Comparison of ENCODE assay signal across 13 cellular contexts in genomic region chr11:121634889-121635288, GRCh38.
DNase-seq lines count a peak whose midpoint lies in the region; ATAC-seq and TF ChIP-seq lines count a peak whose summit lies in the region.
"Had no signal": no experiment of that assay in that cellular context is flagged by ENCODE, and none has a peak within 500 bp of the region (broad histone marks: within the 10 kb centered on the region; RNA-seq: fewer than 3 reads in every experiment).

No MANE protein-coding gene starts in this region.

- H3K27me3 Mint-ChIP-seq in WTC11 (ENCODE audit: low read depth), result no peaks in the 10 kb centered on the region
- H3K27me3 Mint-ChIP-seq in CD14-positive monocyte (ENCODE audit: low read depth in 3 of 3), result no peaks in the 10 kb centered on the region
- H3K27me3 Mint-ChIP-seq: B cell had no signal

- BruUV-seq in HCT116 (replicated peaks; lab: Mats Ljungman, UMichigan), result no TSS peak

- H3K4me1 ChIP-seq in HCT116 (ENCODE audit: control insufficient read depth in 1 of 2, insufficient read depth in 2 of 2, low read length in 2 of 2), result peaks cover 0 to 9% of the 10 kb centered on the region in 2 experiments; a peak in 2 of 4 replicates

- H3K4me3 Mint-ChIP-seq in WTC11 (no peak overlapping the region), CD14-positive monocyte (no peak overlapping the region)
- H3K4me3 Mint-ChIP-seq: B cell had no signal

- H3K27ac Mint-ChIP-seq in WTC11, result peak overlapping the region; percentile 39; the same call in 1 of the 2 replicates
- H3K27ac Mint-ChIP-seq in CD14-positive monocyte, result peak overlapping the region in 2 of 7 donors; percentile 26 to 76
- H3K27ac Mint-ChIP-seq: B cell had no signal

- peak; percentile 29 for DNase-seq in A172 (ENCODE audit: low spot score)
- no peak for DNase-seq in HCT116 (ENCODE audit: low read depth, low spot score)
- no peak for DNase-seq in WTC11 (ENCODE audit: low spot score)
- peak; percentile 78 for DNase-seq in fibroblast of villous mesenchyme (ENCODE audit: low read depth)
- DNase-seq in CD14-positive monocyte (ENCODE audit: low spot score), result no peak
- DNase-seq in NCI-H1417 (lab: John Stamatoyannopoulos, UW), result no peak
- no peak for DNase-seq in NCI-H2081 treated with DMSO at 0.1 percent for 48 hours (lab: John Stamatoyannopoulos, UW)
- DNase-seq: amygdala; occipital lobe; stimulated activated CD4-positive, alpha-beta T cell treated with anti-CD3 and anti-CD28 coated beads, Interleukin-4, amount 100 ng/mL, for 1 hour; T-helper 9 cell had no signal

- no peaks in the 10 kb centered on the region for H3K9me2 ChIP-seq in HCT116 (ENCODE audit: insufficient read depth)

- H3K27me3 ChIP-seq in HCT116 (ENCODE audit: insufficient read depth, low read length), result no peaks in the 10 kb centered on the region

- RAD21 ChIA-PET in HCT116 (lab: Charles Lee; ENCODE audit: low non-redundant PET in 1 of 2, low total read pairs in 2 of 2, uncharacterized antibody in 2 of 2, unreplicated experiment in 2 of 2), result no interaction called here

- intact Hi-C loops in HCT116 (cut with micrococcal nuclease) (no loop called here), CD14-positive monocyte (cut with micrococcal nuclease) (no loop called here)

- no peak overlapping the region for H3K27ac ChIP-seq in HCT116 (ENCODE audit: low read depth, low read length)

- CTCF ChIA-PET in HCT116 (lab: Charles Lee) (no interaction called here), WTC11 (lab: Charles Lee) (no interaction called here)

- TF ChIP-seq POLR2A in HCT116 (IDR thresholded peaks at IDR 0.05; ENCODE audit: borderline replicate concordance, extremely low read depth, insufficient read depth, insufficient read length), result no peak

- H2AFZ ChIP-seq in HCT116 (ENCODE audit: low read depth, low read length, poor library complexity, severe bottlenecking), result no peak overlapping the region

- TF ChIP-seq CTCF in HCT116 (IDR thresholded peaks at IDR 0.05 in 2 of 3, conservative IDR thresholded peaks at IDR 0.05 in 1 of 3; ENCODE audit: borderline replicate concordance in 1 of 3, insufficient read depth in 1 of 3, low read depth in 2 of 3, low read length in 2 of 3) (no peak), WTC11 (IDR thresholded peaks at IDR 0.05) (no peak), fibroblast of villous mesenchyme (IDR thresholded peaks at IDR 0.05; ENCODE audit: insufficient read depth, low read depth, low read length) (no peak), CD14-positive monocyte (IDR thresholded peaks at IDR 0.05) (no peak)

- H3K36me3 Mint-ChIP-seq in WTC11 (peaks cover 34% of the 10 kb centered on the region), CD14-positive monocyte (peaks cover 46 to 48% of the 10 kb centered on the region in 2 donors)

- peak overlapping the region; percentile 8; the same call in 1 of the 2 replicates for H3K4me2 ChIP-seq in HCT116 (ENCODE audit: low read length)

- no peaks in the 10 kb centered on the region for H4K20me1 ChIP-seq in HCT116 (ENCODE audit: insufficient read depth)

- H3K36me3 ChIP-seq in HCT116 (ENCODE audit: control insufficient read depth in 1 of 2, insufficient read depth in 2 of 2, low read length in 2 of 2), result no peaks in the 10 kb centered on the region

- H3K9me3 Mint-ChIP-seq in WTC11, result no peaks in the 10 kb centered on the region
- no peaks in the 10 kb centered on the region for H3K9me3 Mint-ChIP-seq in CD14-positive monocyte

- no peak overlapping the region for H3K9ac ChIP-seq in HCT116 (ENCODE audit: low read length)

- no peaks in the 10 kb centered on the region for H3K79me2 ChIP-seq in HCT116 (ENCODE audit: insufficient read depth, low read length)

- TF ChIP-seq RAD21 in HCT116 (IDR thresholded peaks at IDR 0.05; ENCODE audit: low read depth), result no peak

- no peak overlapping the region for H3K4me3 ChIP-seq in HCT116 (replicated peaks in 1 of 2; ENCODE audit: low read depth in 1 of 2, low read length in 2 of 2)
- H3K4me3 ChIP-seq in fibroblast of villous mesenchyme (ENCODE audit: low read depth, low read length), result no peak overlapping the region

- POLR2A ChIA-PET in HCT116 (lab: Charles Lee) (no interaction called here), WTC11 (lab: Charles Lee) (no interaction called here)

- no peaks in the 10 kb centered on the region for H3K9me3 ChIP-seq in HCT116 (ENCODE audit: control insufficient read depth in 1 of 2, insufficient read depth in 1 of 2, low read depth in 1 of 2, low read length in 2 of 2)

- H3K4me1 Mint-ChIP-seq in WTC11 (peaks cover 18% of the 10 kb centered on the region), CD14-positive monocyte (peaks cover 11% of the 10 kb centered on the region)
- H3K4me1 Mint-ChIP-seq: B cell had no signal

- ATAC-seq in HCT116, result peak; percentile 46
- no peak for ATAC-seq in WTC11
- ATAC-seq in HG02870 (IDR thresholded peaks at IDR 0.05; ENCODE audit: unreplicated experiment), result no peak

TF ChIP-seq in HCT116, 20 proteins besides CTCF, POLR2A, EP300 and RAD21:
- TF ChIP-seq FOSL1 (IDR thresholded peaks at IDR 0.05; ENCODE audit: low read depth), result peak; percentile 48; the same call in 1 of the 2 replicates
- no peak for TF ChIP-seq EGR1 (IDR thresholded peaks at IDR 0.05; ENCODE audit: low read depth)

TF ChIP-seq in WTC11, 78 proteins besides CTCF, POLR2A, EP300 and RAD21 (continues in another document):
- TF ChIP-seq CREB1 (CRISPR knock-in tag; IDR thresholded peaks at IDR 0.05) (no peak), ZBTB43 (CRISPR knock-in tag; IDR thresholded peaks at IDR 0.05) (no peak), ZNF425 (CRISPR knock-in tag; conservative IDR thresholded peaks at IDR 0.05) (no peak), ZNF232 (CRISPR knock-in tag; IDR thresholded peaks at IDR 0.05) (no peak), NR3C1 (CRISPR knock-in tag; conservative IDR thresholded peaks at IDR 0.05; ENCODE audit: low read depth) (no peak), IRF1 (CRISPR knock-in tag; IDR thresholded peaks at IDR 0.05) (no peak), ELF4 (CRISPR knock-in tag; IDR thresholded peaks at IDR 0.05; ENCODE audit: low read depth) (no peak), ZBTB21 (CRISPR knock-in tag; IDR thresholded peaks at IDR 0.05; ENCODE audit: borderline replicate concordance) (no peak), KAT7 (CRISPR knock-in tag; IDR thresholded peaks at IDR 0.05; ENCODE audit: borderline replicate concordance) (no peak), NFATC4 (CRISPR knock-in tag; IDR thresholded peaks at IDR 0.05) (no peak), ZMAT4 (CRISPR knock-in tag; IDR thresholded peaks at IDR 0.05) (no peak), FOXP1 (CRISPR knock-in tag; IDR thresholded peaks at IDR 0.05; ENCODE audit: borderline replicate concordance) (no peak), JUN (CRISPR knock-in tag; IDR thresholded peaks at IDR 0.05) (no peak), ZNF416 (CRISPR knock-in tag; IDR thresholded peaks at IDR 0.05) (no peak), ESRRA (CRISPR knock-in tag; IDR thresholded peaks at IDR 0.05; ENCODE audit: borderline replicate concordance) (no peak)

Comparison
In these comparisons a context has a peak if more than half of its experiments do, and no peak if none do; other contexts are left out.
1. DNase-seq: peak in A172 (single experiment) and fibroblast of villous mesenchyme (single experiment); none in HCT116 (single experiment), WTC11 (single experiment), CD14-positive monocyte (single experiment), NCI-H1417 (0 of 3) and NCI-H2081 treated with DMSO at 0.1 percent for 48 hours (single experiment).